12 cellular contexts compared by ENCODE assay signal in the genomic region with DNA sequence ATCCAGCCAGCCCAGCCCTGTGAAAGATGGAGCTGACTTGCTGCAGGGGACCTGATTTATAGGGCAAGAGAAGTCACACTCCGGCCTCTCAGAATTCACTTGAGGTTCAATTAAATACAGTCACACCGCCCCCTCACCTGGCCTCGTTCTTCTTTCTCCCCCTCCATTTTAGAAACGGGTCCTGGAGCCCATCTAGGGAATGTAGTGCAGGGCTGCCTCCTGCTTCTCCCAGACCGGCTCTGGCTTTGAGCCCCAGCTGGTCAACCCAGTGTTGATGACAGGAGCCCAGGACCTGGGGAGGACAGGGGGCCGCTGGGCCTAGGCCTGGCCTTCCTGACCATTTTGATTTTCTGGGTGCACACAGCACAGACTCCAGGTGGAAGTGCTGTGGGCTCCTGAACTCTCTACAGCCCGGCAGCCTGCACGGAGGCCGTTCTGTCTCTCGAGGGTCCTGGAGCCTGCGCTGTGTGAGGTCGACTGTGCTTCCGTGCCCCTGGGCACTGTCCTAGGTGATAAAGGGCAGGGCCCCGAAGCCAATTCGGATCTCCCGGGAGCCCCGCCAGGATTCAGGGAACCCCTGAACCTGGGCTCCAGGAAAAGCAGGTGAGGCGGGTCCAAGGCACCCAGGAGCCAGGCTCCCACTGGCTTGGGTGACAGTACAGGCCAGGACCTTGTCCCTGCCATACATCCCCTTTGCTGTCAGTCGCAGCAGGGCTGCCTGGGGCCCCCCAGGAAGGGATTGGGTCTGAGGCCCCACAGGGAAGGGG. TPM values are rescaled to one million over a fixed set of nuclear protein-coding genes. Genes with fewer than 3 reads are reported as not detected.
DNase-seq lines count a peak whose midpoint lies in the region; ATAC-seq and TF ChIP-seq lines count a peak whose summit lies in the region.
"Had no signal": no experiment of that assay in that cellular context is flagged by ENCODE, and none has a peak within 500 bp of the region (broad histone marks: within the 10 kb centered on the region; RNA-seq: fewer than 3 reads in every experiment).

No MANE protein-coding gene starts in this region.

- 89% methylated on average over 17 of the region's 19 CpGs for WGBS in hepatocyte (ENCODE audit: low lambda C conversion rate, missing lambda C conversion rate)

- TF ChIP-seq CTCF in hepatocyte (IDR thresholded peaks at IDR 0.05; ENCODE audit: poor library complexity), result no peak

- H3K9me3 ChIP-seq in hepatocyte (ENCODE audit: low read depth), result no peaks in the 10 kb centered on the region
- H3K9me3 ChIP-seq: gastroesophageal sphincter had no signal

- no peak for ATAC-seq in GM21619 (IDR thresholded peaks at IDR 0.05; ENCODE audit: unreplicated experiment)
- ATAC-seq: gastroesophageal sphincter had no signal

- H2AFZ ChIP-seq in hepatocyte, result no peak overlapping the region

- peak; percentile 49 for DNase-seq in activated CD8-positive, alpha-beta memory T cell treated with anti-CD3 and anti-CD28 coated beads for 24 hours
- DNase-seq in activated CD8-positive, alpha-beta memory T cell treated with anti-CD3 and anti-CD28 coated beads, Interleukin-2, amount 50 U/mL, for 4 hours, result no peak
- peak; percentile 7 for DNase-seq in HuH-7 (ENCODE audit: low spot score)
- DNase-seq in hepatocyte (ENCODE audit: low spot score), result peak; percentile 4
- DNase-seq in retina, result peak; percentile 33
- no peak for DNase-seq in NCI-H748 treated with DMSO at 0.1 percent for 48 hours (lab: John Stamatoyannopoulos, UW)
- no peak for DNase-seq in A172 (ENCODE audit: low spot score)
- DNase-seq: effector CD8-positive, alpha-beta T cell; NCI-H446; RPMI8226 had no signal

- H3K4me1 ChIP-seq in hepatocyte (ENCODE audit: insufficient read depth), result no peaks in the 10 kb centered on the region
- H3K4me1 ChIP-seq: gastroesophageal sphincter had no signal

- no peaks in the 10 kb centered on the region for H3K27me3 ChIP-seq in hepatocyte

- H3K79me2 ChIP-seq in hepatocyte, result no peaks in the 10 kb centered on the region

- H3K36me3 ChIP-seq in hepatocyte (replicated peaks; ENCODE audit: insufficient read depth, low read depth), result no peaks in the 10 kb centered on the region

- H3K27ac ChIP-seq in hepatocyte, result no peak overlapping the region
- H3K27ac ChIP-seq: gastroesophageal sphincter had no signal

- no peaks in the 10 kb centered on the region for H4K20me1 ChIP-seq in hepatocyte (ENCODE audit: insufficient read depth, poor library complexity, severe bottlenecking)

- no peak overlapping the region for H3K4me2 ChIP-seq in hepatocyte

- no peak overlapping the region for H3K4me3 ChIP-seq in hepatocyte
- H3K4me3 ChIP-seq: gastroesophageal sphincter had no signal

- no peaks in the 10 kb centered on the region for H3K9me2 ChIP-seq in hepatocyte (replicated peaks; ENCODE audit: insufficient read depth)

RNA-seq across cellular contexts. Expression of gene NPEPL1, which starts 23.3 kb away (rescaled TPM):
- total RNA-seq in hepatocyte, result 15.2 and 15.4 TPM in 2 replicates
- 42.3 and 46.0 TPM in 2 replicates for polyA plus RNA-seq in hepatocyte
- total RNA-seq in A172 (2014; rRNA removed; shearing (Covaris generic)), result 5.9 and 7.2 TPM in 2 replicates

Comparison
In these comparisons a context has a peak if more than half of its experiments do, and no peak if none do; other contexts are left out.
1. DNase-seq: peak in activated CD8-positive, alpha-beta memory T cell treated with anti-CD3 and anti-CD28 coated beads for 24 hours (single experiment), HuH-7 (single experiment), hepatocyte (single experiment) and retina (single experiment); none in activated CD8-positive, alpha-beta memory T cell treated with anti-CD3 and anti-CD28 coated beads, Interleukin-2, amount 50 U/mL, for 4 hours (single experiment), NCI-H748 treated with DMSO at 0.1 percent for 48 hours (single experiment) and A172 (single experiment).